Comparison of ENCODE assay signal across 14 cellular contexts in genomic region chr1:208208132-208208487, GRCh38. TPM values are rescaled to one million over a fixed set of nuclear protein-coding genes. Genes with fewer than 3 reads are reported as not detected.
DNase-seq lines count a peak whose midpoint lies in the region; ATAC-seq and TF ChIP-seq lines count a peak whose summit lies in the region.
"Had no signal": no experiment of that assay in that cellular context is flagged by ENCODE, and none has a peak within 500 bp of the region (broad histone marks: within the 10 kb centered on the region; RNA-seq: fewer than 3 reads in every experiment).

No MANE protein-coding gene starts in this region.

- H2AFZ ChIP-seq in PC-9, result no peak overlapping the region

- H3K27ac ChIP-seq in PC-9 (peak overlapping the region; percentile 20; the same call in 1 of the 2 replicates), caudate nucleus (ENCODE audit: low read depth, low read length) (peak overlapping the region; percentile 48), right lobe of liver (peak overlapping the region; percentile 8 to 23 (median 20)), subcutaneous abdominal adipose tissue (ENCODE audit: low read depth, low read length) (peak overlapping the region; percentile 40)

- BruUV-seq in PC-9 (replicated peaks; lab: Mats Ljungman, UMichigan), result no TSS peak

- peaks cover 25% of the 10 kb centered on the region for H3F3A ChIP-seq in PC-9 (ENCODE audit: insufficient read depth, low read depth)

- H3K9me2 ChIP-seq in PC-9 (ENCODE audit: insufficient read depth), result no peaks in the 10 kb centered on the region

- intact Hi-C loops in PC-9 (cut with micrococcal nuclease; ENCODE audit: unreplicated experiment) (no loop called here), right lobe of liver (cut with DNase I) (no loop called here)

- DNase-seq in PC-9 (no peak), caudate nucleus (lab: John Stamatoyannopoulos, UW) (no peak), right lobe of liver (no peak), cerebellar cortex (ENCODE audit: low spot score) (no peak)
- DNase-seq in stimulated activated CD4-positive, alpha-beta T cell treated with anti-CD3 and anti-CD28 coated beads, Interleukin-4, amount 100 ng/mL, for 24 hours, result no peak
- no peak for DNase-seq in effector CD8-positive, alpha-beta T cell (lab: John Stamatoyannopoulos, UW)
- DNase-seq: activated effector memory CD4-positive, alpha-beta T cell treated with anti-CD3 and anti-CD28 coated beads, Interleukin-2, amount 50 U/mL, for 16 hours; glutamatergic neuron; H7; NCI-H1417 treated with DMSO at 0.1 percent for 48 hours; NCI-H446; stimulated activated CD4-positive, alpha-beta T cell treated with anti-CD3 and anti-CD28 coated beads, Interleukin-4, amount 100 ng/mL, for 4 hours had no signal

- TF ChIP-seq CTCF in PC-9 (conservative IDR thresholded peaks at IDR 0.05), result no peak
- no peak for TF ChIP-seq CTCF in right lobe of liver (IDR thresholded peaks at IDR 0.05)

- H3K36me3 ChIP-seq in PC-9 (ENCODE audit: low read depth) (peaks cover 6% of the 10 kb centered on the region; the same call in 1 of the 2 replicates), right lobe of liver (no peaks in the 10 kb centered on the region), subcutaneous abdominal adipose tissue (ENCODE audit: control insufficient read depth in 5 of 5, insufficient read depth in 5 of 5, low read length in 5 of 5) (peaks cover 2 to 24% (median 11%) of the 10 kb centered on the region in 5 donors)

- CTCF ChIA-PET in PC-9 (lab: Charles Lee), result interaction anchor here (0.7 to 1.0 kb wide), 3 partner anchors 34 to 186 kb away, joined by 3 to 5 read pairs (median 4); partner anchors contain the start of gene PLXNA2

- H3K4me3 ChIP-seq in PC-9, result no peak overlapping the region
- H3K4me3 ChIP-seq in right lobe of liver, result no peak overlapping the region
- H3K4me3 ChIP-seq in subcutaneous abdominal adipose tissue (ENCODE audit: low read depth in 1 of 5, low read length in 5 of 5), result no peak overlapping the region

- H3K27me3 ChIP-seq in PC-9 (ENCODE audit: insufficient read depth, low read depth) (no peaks in the 10 kb centered on the region), right lobe of liver (no peaks in the 10 kb centered on the region), subcutaneous abdominal adipose tissue (ENCODE audit: control insufficient read depth in 5 of 5, insufficient read depth in 4 of 5, low read length in 5 of 5) (no peaks in the 10 kb centered on the region)

- TF ChIP-seq POLR2A in right lobe of liver (IDR thresholded peaks at IDR 0.05), result no peak

- no peak for ATAC-seq in right lobe of liver
- no peak for ATAC-seq in GM19395 (IDR thresholded peaks at IDR 0.05; ENCODE audit: unreplicated experiment)

- no peak overlapping the region for H3K4me2 ChIP-seq in PC-9

- POLR2A ChIA-PET in PC-9 (lab: Charles Lee; ENCODE audit: unreplicated experiment), result interaction anchor here (0.7 to 1.0 kb wide), 3 partner anchors 13 to 385 kb away, joined by 3 to 4 read pairs (median 4); no protein-coding TSS in a partner anchor

- no peak overlapping the region for H3K9ac ChIP-seq in subcutaneous abdominal adipose tissue (ENCODE audit: low read length in 5 of 5)

- no peaks in the 10 kb centered on the region for H3K9me3 ChIP-seq in PC-9 (ENCODE audit: insufficient read depth, low read depth)
- no peaks in the 10 kb centered on the region for H3K9me3 ChIP-seq in right lobe of liver
- no peaks in the 10 kb centered on the region for H3K9me3 ChIP-seq in subcutaneous abdominal adipose tissue (ENCODE audit: control insufficient read depth in 5 of 5, low read length in 5 of 5)

- peaks cover 5% of the 10 kb centered on the region; the same call in 1 of the 2 replicates for H3K79me2 ChIP-seq in PC-9 (ENCODE audit: low read depth)

- H4K20me1 ChIP-seq in PC-9 (ENCODE audit: insufficient read depth), result no peaks in the 10 kb centered on the region

- H3K4me1 ChIP-seq in PC-9 (replicated peaks; ENCODE audit: insufficient read depth) (peaks cover 38% of the 10 kb centered on the region), right lobe of liver (peaks cover 0 to 25% (median 9%) of the 10 kb centered on the region in 4 donors), subcutaneous abdominal adipose tissue (ENCODE audit: control insufficient read depth in 5 of 5, insufficient read depth in 5 of 5, low read length in 5 of 5) (peaks cover 4 to 75% (median 55%) of the 10 kb centered on the region in 5 donors)

RNA-seq across cellular contexts. Expression of gene PLXNA2, which starts 36.1 kb away (rescaled TPM):
- total RNA-seq in PC-9 (2021) (10.2 and 15.6 TPM in 2 replicates), right lobe of liver (10 to 100 TPM in 2 of 6 experiments, 1 to 10 TPM in 4; 5.6 to 20.8 (median 9.3) TPM)
